9 cellular contexts compared by ENCODE assay signal in the genomic region with DNA sequence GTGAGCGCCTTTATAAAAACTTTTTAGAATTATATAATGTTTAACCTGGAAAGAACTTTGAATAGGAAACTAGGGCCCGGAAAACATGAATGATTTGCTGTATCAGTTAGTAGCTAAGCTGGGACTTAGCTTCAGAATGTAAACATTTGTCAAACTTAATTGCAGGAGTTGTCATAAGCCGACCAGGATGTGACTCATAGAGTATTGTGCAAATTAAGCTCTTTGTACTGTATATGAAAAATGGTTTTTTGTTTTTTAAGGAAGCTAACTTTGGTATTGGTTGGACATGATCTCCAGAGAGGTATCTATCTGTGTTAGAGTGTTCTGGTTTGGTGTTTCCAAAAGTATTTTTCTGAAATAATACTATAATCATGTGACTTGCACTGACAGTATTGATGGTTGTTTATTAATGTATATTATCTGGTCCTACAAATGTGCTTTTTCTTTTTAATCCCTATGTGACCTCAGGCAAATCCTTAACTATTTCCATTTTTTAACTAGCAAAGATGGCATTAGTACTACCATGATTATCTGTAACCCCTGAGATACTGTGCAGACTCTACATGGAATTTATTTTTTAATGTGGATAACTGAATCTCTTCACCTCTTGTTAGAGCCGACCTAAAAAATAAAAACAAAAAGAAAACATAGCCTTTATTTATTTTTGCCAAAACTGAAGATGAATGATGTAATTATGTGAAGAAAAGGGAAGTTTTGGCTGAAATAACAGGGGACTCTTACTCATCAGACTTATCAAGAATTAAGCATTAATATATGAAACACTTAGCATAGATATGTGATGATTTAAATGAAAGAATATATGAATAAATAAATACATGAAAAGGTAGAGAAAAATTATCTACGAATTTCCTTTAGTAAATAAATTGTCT. TPM values are rescaled to one million over a fixed set of nuclear protein-coding genes. Genes with fewer than 3 reads are reported as not detected.
DNase-seq lines count a peak whose midpoint lies in the region; ATAC-seq and TF ChIP-seq lines count a peak whose summit lies in the region.
"Had no signal": no experiment of that assay in that cellular context is flagged by ENCODE, and none has a peak within 500 bp of the region (broad histone marks: within the 10 kb centered on the region; RNA-seq: fewer than 3 reads in every experiment).

No MANE protein-coding gene starts in this region.

- TF ChIP-seq CTCF in chondrocyte (IDR thresholded peaks at IDR 0.05) = no peak

- peaks cover 5% of the 10 kb centered on the region for H3K36me3 Mint-ChIP-seq in chondrocyte (ENCODE audit: low read depth)
- H3K36me3 Mint-ChIP-seq in natural killer cell treated with Interleukin-12 subunit alpha and Interleukin-12 subunit beta and Interleukin-15 and Interleukin-18, amount 100 ng/mL, for 72 hours = no peaks in the 10 kb centered on the region

- no peaks in the 10 kb centered on the region for H3K9me3 Mint-ChIP-seq in chondrocyte (ENCODE audit: low read depth)
- no peaks in the 10 kb centered on the region for H3K9me3 Mint-ChIP-seq in natural killer cell treated with Interleukin-12 subunit alpha and Interleukin-12 subunit beta and Interleukin-15 and Interleukin-18, amount 100 ng/mL, for 72 hours

- H3K27me3 Mint-ChIP-seq in chondrocyte (ENCODE audit: low read depth) = no peaks in the 10 kb centered on the region
- H3K27me3 Mint-ChIP-seq in natural killer cell treated with Interleukin-12 subunit alpha and Interleukin-12 subunit beta and Interleukin-15 and Interleukin-18, amount 100 ng/mL, for 72 hours = no peaks in the 10 kb centered on the region

- peaks cover 35% of the 10 kb centered on the region for H3K4me1 Mint-ChIP-seq in chondrocyte (ENCODE audit: low read depth)
- peaks cover 20 to 22% of the 10 kb centered on the region in 2 donors for H3K4me1 Mint-ChIP-seq in natural killer cell treated with Interleukin-12 subunit alpha and Interleukin-12 subunit beta and Interleukin-15 and Interleukin-18, amount 100 ng/mL, for 72 hours (ENCODE audit: low read depth in 2 of 2)

- DNase-seq in Daoy (ENCODE audit: low read depth) (peak; percentile 58), MV-4-11 (lab: John Stamatoyannopoulos, UW) (peak; percentile 91), chondrocyte (ENCODE audit: low spot score) (no peak), NCI-H2227 treated with DMSO at 0.1 percent for 48 hours (lab: John Stamatoyannopoulos, UW) (no peak)
- no peak for DNase-seq in natural killer cell treated with Interleukin-12 subunit alpha and Interleukin-12 subunit beta and Interleukin-15 and Interleukin-18, amount 100 ng/mL, for 72 hours (ENCODE audit: low spot score)
- DNase-seq: uterus had no signal

- ATAC-seq in natural killer cell treated with Interleukin-12 subunit alpha and Interleukin-12 subunit beta and Interleukin-15 and Interleukin-18, amount 100 ng/mL, for 72 hours = peak; percentile 66 to 67
- ATAC-seq in HG03565 (IDR thresholded peaks at IDR 0.05; ENCODE audit: unreplicated experiment) (no peak), HG02623 (IDR thresholded peaks at IDR 0.05; ENCODE audit: unreplicated experiment) (no peak), GM21717 (IDR thresholded peaks at IDR 0.05; ENCODE audit: unreplicated experiment) (no peak)

- peak overlapping the region; percentile 83 for H3K27ac Mint-ChIP-seq in chondrocyte (ENCODE audit: unreplicated experiment)
- H3K27ac Mint-ChIP-seq in natural killer cell treated with Interleukin-12 subunit alpha and Interleukin-12 subunit beta and Interleukin-15 and Interleukin-18, amount 100 ng/mL, for 72 hours = peak overlapping the region; percentile 64 to 87

- no peak overlapping the region for H3K4me3 Mint-ChIP-seq in chondrocyte (ENCODE audit: unreplicated experiment)
- H3K4me3 Mint-ChIP-seq in natural killer cell treated with Interleukin-12 subunit alpha and Interleukin-12 subunit beta and Interleukin-15 and Interleukin-18, amount 100 ng/mL, for 72 hours = no peak overlapping the region

RNA-seq across cellular contexts. Expression of a gene that starts 11.7 kb away (rescaled TPM):
- 20.9 and 59.1 TPM in 2 replicates for total RNA-seq in Daoy (2014; rRNA removed; shearing (Covaris generic))
- 49.4 to 59.4 TPM (median 56.5 TPM) in 3 replicates for total RNA-seq in chondrocyte
- 10 to 100 TPM; 21.0 to 36.8 TPM for total RNA-seq in natural killer cell treated with Interleukin-12 subunit alpha and Interleukin-12 subunit beta and Interleukin-15 and Interleukin-18, amount 100 ng/mL, for 72 hours

RNA-seq across cellular contexts. Expression of a gene that starts 24.7 kb away (rescaled TPM):
- not detected in 2 replicates for total RNA-seq in Daoy (2014; rRNA removed; shearing (Covaris generic))
- total RNA-seq in chondrocyte = not detected in 3 replicates
- total RNA-seq in natural killer cell treated with Interleukin-12 subunit alpha and Interleukin-12 subunit beta and Interleukin-15 and Interleukin-18, amount 100 ng/mL, for 72 hours = not detected

Comparison
In these comparisons a context has a peak if more than half of its experiments do, and no peak if none do; other contexts are left out.
1. DNase-seq: peak in Daoy (single experiment) and MV-4-11 (single experiment); none in chondrocyte (single experiment), natural killer cell treated with Interleukin-12 subunit alpha and Interleukin-12 subunit beta and Interleukin-15 and Interleukin-18, amount 100 ng/mL, for 72 hours (single experiment) and NCI-H2227 treated with DMSO at 0.1 percent for 48 hours (single experiment).
2. ATAC-seq: peak in natural killer cell treated with Interleukin-12 subunit alpha and Interleukin-12 subunit beta and Interleukin-15 and Interleukin-18, amount 100 ng/mL, for 72 hours (2 of 2); none in HG03565 (single experiment), HG02623 (single experiment) and GM21717 (single experiment).